8 cellular contexts compared by ENCODE assay signal in genomic region chr16:7074715-7075114, GRCh38.
"Had no signal": no experiment of that assay in that cellular context is flagged by ENCODE, and none has a peak within 500 bp of the region (broad histone marks: within the 10 kb centered on the region; RNA-seq: fewer than 3 reads in every experiment).

No MANE protein-coding gene starts in this region.

- ATAC-seq: GM12878 had no signal

- FAIRE-seq: G401.6, GM12878, GM12891, GM12892, GM18507, GM19239 had no signal

- DNase-seq: GDM1, GF-D8 had no signal

- H3K4me3 ChIP-seq: GM12878 had no signal
